In genomic region chr16:20385844-20386832, GRCh38 we compare ENCODE assay signal across 8 cellular contexts.
DNase-seq lines count a peak whose midpoint lies in the region; ATAC-seq and TF ChIP-seq lines count a peak whose summit lies in the region.
"Had no signal": no experiment of that assay in that cellular context is flagged by ENCODE, and none has a peak within 500 bp of the region (broad histone marks: within the 10 kb centered on the region; RNA-seq: fewer than 3 reads in every experiment).

No MANE protein-coding gene starts in this region.

- H3K27me3 Mint-ChIP-seq in central memory CD8-positive, alpha-beta T cell: peaks cover 12% of the 10 kb centered on the region

- no peak for ATAC-seq in central memory CD8-positive, alpha-beta T cell (replicated peaks; ENCODE audit: extremely low read depth, poor library complexity, severe bottlenecking)
- no peak for ATAC-seq in GM21390 (IDR thresholded peaks at IDR 0.05; ENCODE audit: unreplicated experiment)

- peaks cover 5% of the 10 kb centered on the region for H3K4me1 Mint-ChIP-seq in central memory CD8-positive, alpha-beta T cell

- peaks cover 69% of the 10 kb centered on the region for H3K27me3 ChIP-seq in WERI-Rb-1 (ENCODE audit: insufficient read depth, low read depth, severe bottlenecking)

- DNase-seq in GM10266 (ENCODE audit: extremely low spot score) (peak; percentile 46), NAMALWA (ENCODE audit: low spot score) (peak; percentile 61), WERI-Rb-1 (peak; percentile 49), islet precursor cell (peak; percentile 63)
- peak; percentile 14 to 37 for DNase-seq in central memory CD8-positive, alpha-beta T cell (ENCODE audit: low spot score in 2 of 2)
- DNase-seq in stimulated activated CD4-positive, alpha-beta T cell treated with anti-CD3 and anti-CD28 coated beads, Interleukin-4, amount 100 ng/mL, for 1 hour: peak; percentile 57

- H3K9me3 ChIP-seq in WERI-Rb-1 (ENCODE audit: severe bottlenecking): no peaks in the 10 kb centered on the region

- peak; percentile 83 for TF ChIP-seq CTCF in GM10266 (IDR thresholded peaks at IDR 0.05; ENCODE audit: control insufficient read depth, insufficient read depth, low read depth, missing control alignments)
- TF ChIP-seq CTCF in WERI-Rb-1 (IDR thresholded peaks at IDR 0.05; ENCODE audit: low read depth, low read length): peak; percentile 78

- H3K27ac ChIP-seq in WERI-Rb-1: no peak overlapping the region
- H3K27ac ChIP-seq: epithelial cell of prostate had no signal

- no peaks in the 10 kb centered on the region for H3K36me3 ChIP-seq in WERI-Rb-1

- no peak overlapping the region for H3K4me3 ChIP-seq in WERI-Rb-1 (ENCODE audit: low read depth, low read length)

- peaks cover 1% of the 10 kb centered on the region for H3K36me3 Mint-ChIP-seq in central memory CD8-positive, alpha-beta T cell (ENCODE audit: insufficient read depth)

- H3K9me3 Mint-ChIP-seq in central memory CD8-positive, alpha-beta T cell: no peaks in the 10 kb centered on the region

- no peak overlapping the region for H3K4me3 Mint-ChIP-seq in central memory CD8-positive, alpha-beta T cell

- H3K27ac Mint-ChIP-seq in central memory CD8-positive, alpha-beta T cell (ENCODE audit: low read depth): no peak overlapping the region
